19 cellular contexts compared by ENCODE assay signal in genomic region chrX:9569875-9570274, GRCh38.
DNase-seq lines count a peak whose midpoint lies in the region; ATAC-seq and TF ChIP-seq lines count a peak whose summit lies in the region.
"Had no signal": no experiment of that assay in that cellular context is flagged by ENCODE, and none has a peak within 500 bp of the region (broad histone marks: within the 10 kb centered on the region; RNA-seq: fewer than 3 reads in every experiment).

No MANE protein-coding gene starts in this region.

- DNase-seq in AG20443 (ENCODE audit: low spot score) (peak; percentile 8), H4 (ENCODE audit: low spot score) (peak; percentile 71), amniotic epithelial cell (ENCODE audit: low read depth) (peak; percentile 75), kidney epithelial cell (ENCODE audit: low read depth) (peak; percentile 18), NCI-H82 treated with DMSO at 0.1 percent for 48 hours (lab: John Stamatoyannopoulos, UW; ENCODE audit: unreplicated experiment) (no peak), HUDEP-2 (lab: John Stamatoyannopoulos, UW; ENCODE audit: unreplicated experiment in 76 of 76) (no peak)
- no peak for DNase-seq in stimulated activated naive CD4-positive, alpha-beta T cell treated with Interleukin-2 at 50 U/mL for 16 hours (lab: John Stamatoyannopoulos, UW)
- DNase-seq: activated CD4-positive, alpha-beta T cell treated with anti-CD3 and anti-CD28 coated beads, Interleukin-2, amount 10 ng/mL, durations not matched to agents 7 days and 5 days; brain microvascular endothelial cell; CD4-positive, CD25-positive, alpha-beta regulatory T cell; colonic mucosa; foreskin melanocyte; NCI-H1417 treated with DMSO at 0.1 percent for 48 hours; NCI-H2171; NCI-H69; retina; stimulated activated CD4-positive, alpha-beta T cell treated with anti-CD3 and anti-CD28 coated beads, Interleukin-12 subunit alpha, Interleukin-12 subunit beta, amount 100 ng/mL, for 4 hours had no signal

- ATAC-seq in HG02840 (IDR thresholded peaks at IDR 0.05; ENCODE audit: low FRiP score, unreplicated experiment) = no peak

- no peaks in the 10 kb centered on the region for H3K36me3 ChIP-seq in kidney epithelial cell (ENCODE audit: control insufficient read depth, insufficient read depth, low read length)
- H3K36me3 ChIP-seq: brain microvascular endothelial cell, colonic mucosa, vagina had no signal

- H3K27me3 ChIP-seq in kidney epithelial cell (ENCODE audit: control insufficient read depth, insufficient read depth, low read length) = no peaks in the 10 kb centered on the region
- H3K27me3 ChIP-seq: brain microvascular endothelial cell, colonic mucosa, vagina had no signal

- no peak overlapping the region for H3K4me3 ChIP-seq in kidney epithelial cell (ENCODE audit: low read depth, low read length)
- H3K4me3 ChIP-seq: colonic mucosa, vagina had no signal

- no peak for TF ChIP-seq CTCF in kidney epithelial cell (IDR thresholded peaks at IDR 0.05; ENCODE audit: insufficient read depth, low read length, poor library complexity, severe bottlenecking)

Comparison
In these comparisons a context has a peak if more than half of its experiments do, and no peak if none do; other contexts are left out.
1. DNase-seq: peak in AG20443 (single experiment), H4 (single experiment), amniotic epithelial cell (single experiment) and kidney epithelial cell (single experiment); none in NCI-H82 treated with DMSO at 0.1 percent for 48 hours (single experiment), stimulated activated naive CD4-positive, alpha-beta T cell treated with Interleukin-2 at 50 U/mL for 16 hours (single experiment) and HUDEP-2 (0 of 76).